ENCODE assay signal across 17 cellular contexts in the genomic region with DNA sequence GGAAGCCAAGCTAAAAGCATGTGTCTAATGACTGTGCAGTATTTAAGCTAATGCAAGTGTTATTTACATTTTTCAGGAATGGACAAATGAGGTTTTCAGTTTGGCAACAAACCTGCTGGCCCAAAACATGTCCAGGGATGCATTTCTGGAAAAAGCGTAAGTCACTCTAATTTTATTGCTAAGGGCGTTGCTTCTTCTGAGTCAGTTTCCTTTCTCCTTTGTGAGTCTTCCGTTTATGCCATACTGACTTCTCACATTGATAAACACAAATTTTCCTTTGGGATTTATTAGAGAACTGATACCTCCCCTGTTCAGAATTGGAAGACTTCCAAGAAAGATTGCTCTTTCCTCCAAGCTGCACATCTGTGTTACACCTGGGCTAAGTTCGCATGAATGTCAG.
DNase-seq lines count a peak whose midpoint lies in the region; TF ChIP-seq lines count a peak whose summit lies in the region.
"Had no signal": no experiment of that assay in that cellular context is flagged by ENCODE, and none has a peak within 500 bp of the region (broad histone marks: within the 10 kb centered on the region; RNA-seq: fewer than 3 reads in every experiment).

No MANE protein-coding gene starts in this region.

- no peaks in the 10 kb centered on the region for H3K79me2 ChIP-seq in osteoblast (ENCODE audit: insufficient read depth, low read length)

- TF ChIP-seq CTCF in epithelial cell of esophagus (IDR thresholded peaks at IDR 0.05; ENCODE audit: insufficient read depth, low read depth, low read length, missing control alignments) (no peak), osteoblast (IDR thresholded peaks at IDR 0.05; ENCODE audit: extremely low read depth, low read depth, low read length) (no peak)

- peak overlapping the region; percentile 51 for H3K4me2 ChIP-seq in osteoblast (ENCODE audit: insufficient read depth, low read length)

- H3K4me3 ChIP-seq in epithelial cell of esophagus (ENCODE audit: low read length) (no peak overlapping the region), osteoblast (ENCODE audit: insufficient read depth, low read length) (no peak overlapping the region)
- H3K4me3 ChIP-seq: mucosa of descending colon, stomach had no signal

- H3K27ac ChIP-seq in osteoblast (ENCODE audit: low read depth, low read length), result peak overlapping the region; percentile 52
- H3K27ac ChIP-seq: HL-60, WERI-Rb-1 had no signal

- no peaks in the 10 kb centered on the region for H4K20me1 ChIP-seq in osteoblast (ENCODE audit: insufficient read depth, low read length)

- no peaks in the 10 kb centered on the region for H3K36me3 ChIP-seq in osteoblast (ENCODE audit: insufficient read depth, low read length)
- H3K36me3 ChIP-seq: stomach, WERI-Rb-1 had no signal

- H3K9me3 ChIP-seq in osteoblast (ENCODE audit: low read depth, low read length), result no peaks in the 10 kb centered on the region
- H3K9me3 ChIP-seq: mucosa of descending colon, stomach had no signal

- H3K27me3 ChIP-seq in osteoblast (ENCODE audit: insufficient read depth, low read length), result no peaks in the 10 kb centered on the region
- H3K27me3 ChIP-seq: stomach had no signal

- H2AFZ ChIP-seq in osteoblast (ENCODE audit: low read length), result no peak overlapping the region

- DNase-seq in EL, result peak; percentile 80
- peak; percentile 90 for DNase-seq in NCI-H2171 (lab: John Stamatoyannopoulos, UW)
- DNase-seq in epithelial cell of esophagus (ENCODE audit: low read depth), result peak; percentile 93
- DNase-seq in osteoblast (ENCODE audit: insufficient read length, low spot score, missing footprints), result peak; percentile 80
- DNase-seq in COLO668 (lab: John Stamatoyannopoulos, UW; ENCODE audit: unreplicated experiment), result no peak
- no peak for DNase-seq in activated CD4-positive, alpha-beta T cell treated with anti-CD3 and anti-CD28 coated beads for 48 hours
- no peak for DNase-seq in NCI-H2196 treated with DMSO at 0.1 percent for 48 hours (lab: John Stamatoyannopoulos, UW; ENCODE audit: unreplicated experiment)
- DNase-seq in NCI-H1417 (lab: John Stamatoyannopoulos, UW), result no peak
- DNase-seq: activated T-cell treated with anti-CD3 and anti-CD28 coated beads, Interleukin-2, amount 50 U/mL, for 4 hours; anterior cingulate cortex; CD8-positive, alpha-beta memory T cell; effector memory CD4-positive, alpha-beta T cell; mucosa of descending colon; SIG-M5; stomach; WERI-Rb-1 had no signal

- H3K4me1 ChIP-seq in osteoblast (ENCODE audit: insufficient read depth, low read length), result peaks cover 27% of the 10 kb centered on the region

Comparison
In these comparisons a context has a peak if more than half of its experiments do, and no peak if none do; other contexts are left out.
1. DNase-seq: peak in EL (single experiment), NCI-H2171 (single experiment), epithelial cell of esophagus (single experiment) and osteoblast (single experiment); none in COLO668 (single experiment), activated CD4-positive, alpha-beta T cell treated with anti-CD3 and anti-CD28 coated beads for 48 hours (single experiment), NCI-H2196 treated with DMSO at 0.1 percent for 48 hours (single experiment) and NCI-H1417 (0 of 3).